Comparison of ENCODE assay signal across 15 cellular contexts in the genomic region with DNA sequence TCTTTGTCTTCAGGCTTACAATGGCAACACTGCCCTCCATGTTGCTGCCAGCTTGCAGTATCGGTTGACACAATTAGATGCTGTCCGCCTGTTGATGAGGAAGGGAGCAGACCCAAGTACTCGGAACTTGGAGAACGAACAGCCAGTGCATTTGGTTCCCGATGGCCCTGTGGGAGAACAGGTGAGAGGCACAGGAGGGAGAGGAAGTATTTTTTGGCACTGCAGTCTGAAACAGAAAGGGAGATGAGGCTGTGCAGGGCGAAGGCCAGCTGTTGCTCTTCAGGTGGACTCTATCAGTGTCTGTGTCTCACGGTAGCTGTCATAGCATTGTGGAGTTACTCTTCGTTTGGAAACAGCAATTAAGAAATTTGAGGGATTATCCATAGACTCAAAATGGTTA. TPM values are rescaled to one million over a fixed set of nuclear protein-coding genes. Genes with fewer than 3 reads are reported as not detected.
DNase-seq lines count a peak whose midpoint lies in the region; ATAC-seq and TF ChIP-seq lines count a peak whose summit lies in the region.
"Had no signal": no experiment of that assay in that cellular context is flagged by ENCODE, and none has a peak within 500 bp of the region (broad histone marks: within the 10 kb centered on the region; RNA-seq: fewer than 3 reads in every experiment).

No MANE protein-coding gene starts in this region.

- H3K27ac ChIP-seq in esophagus muscularis mucosa (replicated peaks in 1 of 4) = peak overlapping the region in 3 of 4 donors; percentile 12 to 33 (median 24)
- H3K27ac ChIP-seq: HL-60, SK-N-MC, tibial nerve had no signal

- H3K36me3 ChIP-seq in esophagus muscularis mucosa = peaks cover 88 to 100% (median 94%) of the 10 kb centered on the region in 4 donors

- H3K4me3 Mint-ChIP-seq in T-helper 2 cell treated with Interferon-gamma antibody and Interleukin-4, amounts not matched to agents 5 μg/mL and 100 μg/mL, for 36 hours = peak overlapping the region; percentile 13

- intact Hi-C loops in esophagus muscularis mucosa (cut with DNase I) = no loop called here

- no peaks in the 10 kb centered on the region for H3K9me3 ChIP-seq in esophagus muscularis mucosa
- H3K9me3 ChIP-seq: tibial nerve had no signal

- H3K4me1 ChIP-seq in esophagus muscularis mucosa = peaks cover 0 to 67% (median 46%) of the 10 kb centered on the region in 4 donors

- H3K36me3 Mint-ChIP-seq in T-helper 2 cell treated with Interferon-gamma antibody and Interleukin-4, amounts not matched to agents 5 μg/mL and 100 μg/mL, for 36 hours (ENCODE audit: low read depth) = peaks cover 93% of the 10 kb centered on the region

- H3K27ac Mint-ChIP-seq in T-helper 2 cell treated with Interferon-gamma antibody and Interleukin-4, amounts not matched to agents 5 μg/mL and 100 μg/mL, for 36 hours = no peak overlapping the region

- no peak for DNase-seq in T-helper 2 cell treated with Interferon-gamma antibody and Interleukin-4, amounts not matched to agents 5 μg/mL and 100 μg/mL, for 36 hours (ENCODE audit: low spot score)
- DNase-seq in T-helper 2 cell = no peak
- DNase-seq in SK-MEL-5 (ENCODE audit: low read depth, low spot score) = peak; percentile 54
- DNase-seq in esophagus muscularis mucosa (ENCODE audit: extremely low spot score) = no peak
- peak; percentile 23 for DNase-seq in renal cortical epithelial cell (ENCODE audit: low read depth)
- no peak for DNase-seq in H4 (ENCODE audit: low spot score)
- DNase-seq in stimulated activated naive CD4-positive, alpha-beta T cell treated with Interleukin-2 at 50 U/mL for 16 hours (lab: John Stamatoyannopoulos, UW) = no peak
- DNase-seq: cortex of kidney, foreskin melanocyte, naive B cell, NCI-H2107 had no signal

- ATAC-seq in activated CD4-positive, CD25-positive, alpha-beta regulatory T cell treated with anti-CD3 and anti-CD28 coated beads, Interleukin-2, amount 50 U/mL, for 24 hours = no peak

- in situ Hi-C loops in SK-MEL-5 (cut with HindIII; ENCODE audit: low pct_unique_long_range_greater_than_20kb, low sequenced_read_pairs) = no loop called here

- peaks cover 45% of the 10 kb centered on the region for H3K4me1 Mint-ChIP-seq in T-helper 2 cell treated with Interferon-gamma antibody and Interleukin-4, amounts not matched to agents 5 μg/mL and 100 μg/mL, for 36 hours (ENCODE audit: low read depth)

- TF ChIP-seq EP300 in esophagus muscularis mucosa (IDR thresholded peaks at IDR 0.05) = no peak

- H3K9me3 Mint-ChIP-seq in T-helper 2 cell treated with Interferon-gamma antibody and Interleukin-4, amounts not matched to agents 5 μg/mL and 100 μg/mL, for 36 hours = no peaks in the 10 kb centered on the region
- H3K9me3 Mint-ChIP-seq: naive B cell had no signal

- no peak for TF ChIP-seq POLR2A in esophagus muscularis mucosa (IDR thresholded peaks at IDR 0.05; ENCODE audit: low read depth)

- H3K27me3 Mint-ChIP-seq in T-helper 2 cell treated with Interferon-gamma antibody and Interleukin-4, amounts not matched to agents 5 μg/mL and 100 μg/mL, for 36 hours (ENCODE audit: low read depth) = no peaks in the 10 kb centered on the region
- H3K27me3 Mint-ChIP-seq: naive B cell had no signal

- H3K27me3 ChIP-seq in esophagus muscularis mucosa = no peaks in the 10 kb centered on the region
- H3K27me3 ChIP-seq: tibial nerve had no signal

- peak overlapping the region; percentile 6 to 35 (median 18) for H3K4me3 ChIP-seq in esophagus muscularis mucosa
- H3K4me3 ChIP-seq: SK-N-MC, tibial nerve had no signal

- no peak for TF ChIP-seq CTCF in esophagus muscularis mucosa (IDR thresholded peaks at IDR 0.05)

- WGBS in esophagus muscularis mucosa = 86% methylated on average over 8 of the region's 8 CpGs

RNA-seq across cellular contexts. Expression of a gene that starts 8.0 kb away (rescaled TPM):
- total RNA-seq in SK-MEL-5 (2014; rRNA removed; shearing (Covaris generic)) = 69.0 and 77.5 TPM in 2 replicates
- 117 and 142 TPM in 2 replicates for polyA plus RNA-seq in SK-MEL-5 (2015; cell fraction: cytosol; rRNA removed)
- polyA plus RNA-seq in SK-MEL-5 (2015; cell fraction: nucleus; rRNA removed) = 838 and 953 TPM in 2 replicates
- total RNA-seq in esophagus muscularis mucosa (100 to 1,000 TPM in 1 of 4 donors, 10 to 100 TPM in 3; 49.8 to 103 (median 95.4) TPM), renal cortical epithelial cell (135 and 224 TPM in 2 replicates)
- total RNA-seq in H4 (2014; rRNA removed; shearing (Covaris generic)) = 0.81 and 8.0 TPM in 2 replicates

Comparison
In these comparisons a context has a peak if more than half of its experiments do, and no peak if none do; other contexts are left out.
1. DNase-seq: peak in SK-MEL-5 (single experiment) and renal cortical epithelial cell (single experiment); none in T-helper 2 cell treated with Interferon-gamma antibody and Interleukin-4, amounts not matched to agents 5 μg/mL and 100 μg/mL, for 36 hours (single experiment), T-helper 2 cell (0 of 5), esophagus muscularis mucosa (single experiment), H4 (single experiment) and stimulated activated naive CD4-positive, alpha-beta T cell treated with Interleukin-2 at 50 U/mL for 16 hours (single experiment).